In genomic region chr7:98106647-98107312, GRCh38 we compare ENCODE assay signal across 8 cellular contexts. TPM values are rescaled to one million over a fixed set of nuclear protein-coding genes. Genes with fewer than 3 reads are reported as not detected.
DNase-seq lines count a peak whose midpoint lies in the region; ATAC-seq and TF ChIP-seq lines count a peak whose summit lies in the region.

Gene LMTK2, plus strand, starts transcription at chr7:98106862. Its CDS starts 316 bp downstream, at chr7:98107178.

- H3K9me3 ChIP-seq in right atrium auricular region (peaks cover 0 to 7% of the 10 kb centered on the region in 2 donors), aorta (ENCODE audit: control insufficient read depth, low read length) (no peaks in the 10 kb centered on the region)

- TF ChIP-seq POLR2A in GM15510 (IDR thresholded peaks at IDR 0.05; ENCODE audit: borderline replicate concordance, extremely low read depth, insufficient read length) = peak; percentile 94

- peak within 1 kb of the TSS; percentile 94 to 98 for H3K4me3 ChIP-seq in right atrium auricular region
- peak within 1 kb of the TSS; percentile 97 to 98 for H3K4me3 ChIP-seq in aorta (ENCODE audit: low read length in 2 of 2)

- H3K4me1 ChIP-seq in right atrium auricular region (peaks cover 0 to 38% of the 10 kb centered on the region in 2 donors), aorta (ENCODE audit: control insufficient read depth in 1 of 2, insufficient read depth in 2 of 2, low read length in 2 of 2) (no peaks in the 10 kb centered on the region)

- DNase-seq in NCI-H1694 (lab: John Stamatoyannopoulos, UW) = peak; percentile 85
- peak; percentile 93 to 96 (median 93) for DNase-seq in T-helper 2 cell
- peak; percentile 33 to 96 (median 88) for DNase-seq in anterior cingulate cortex (lab: John Stamatoyannopoulos, UW)
- DNase-seq in right atrium auricular region (ENCODE audit: low spot score) = peak; percentile 98
- peak; percentile 91 for DNase-seq in putamen (ENCODE audit: low spot score)
- DNase-seq in aorta = peak; percentile 95 to 98

- intact Hi-C loops in aorta (cut with DNase I) = loop anchor here (2.0 to 5.0 kb wide), 2 partner anchors 61 to 62 kb away; no protein-coding TSS in a partner anchor

- H3K36me3 ChIP-seq in right atrium auricular region (no peaks in the 10 kb centered on the region), aorta (ENCODE audit: control insufficient read depth in 1 of 2, insufficient read depth in 2 of 2, low read length in 1 of 2) (no peaks in the 10 kb centered on the region)

- no peaks in the 10 kb centered on the region for H3K27me3 ChIP-seq in right atrium auricular region
- no peaks in the 10 kb centered on the region for H3K27me3 ChIP-seq in aorta (ENCODE audit: control insufficient read depth in 1 of 2, insufficient read depth in 2 of 2, low read length in 1 of 2)

- peak within 1 kb of the TSS; percentile 92 to 94 for H3K27ac ChIP-seq in right atrium auricular region
- H3K27ac ChIP-seq in aorta (ENCODE audit: low read depth in 1 of 2, low read length in 2 of 2) = peak within 1 kb of the TSS in 1 of 2 donors; percentile 73

- ATAC-seq in HG02884 (IDR thresholded peaks at IDR 0.05; ENCODE audit: unreplicated experiment) (peak; percentile 99), aorta (ENCODE audit: low FRiP score) (peak; percentile 100)

- 0 to 1% methylated on average over 58 to 75 of the region's 75 CpGs for WGBS in aorta, 2 donors

- peak; percentile 89 to 97 for TF ChIP-seq CTCF in right atrium auricular region (IDR thresholded peaks at IDR 0.05)

RNA-seq across cellular contexts. Expression of gene LMTK2, which starts in this region (rescaled TPM):
- total RNA-seq in right atrium auricular region = 10 to 100 TPM; 39.2 to 54.1 TPM
- total RNA-seq in aorta = 10 to 100 TPM; 13.6 to 16.6 TPM
- polyA plus RNA-seq in aorta = 1 to 10 TPM; 1.5 to 3.6 TPM
